ENCODE assay signal across 7 cellular contexts in the genomic region with DNA sequence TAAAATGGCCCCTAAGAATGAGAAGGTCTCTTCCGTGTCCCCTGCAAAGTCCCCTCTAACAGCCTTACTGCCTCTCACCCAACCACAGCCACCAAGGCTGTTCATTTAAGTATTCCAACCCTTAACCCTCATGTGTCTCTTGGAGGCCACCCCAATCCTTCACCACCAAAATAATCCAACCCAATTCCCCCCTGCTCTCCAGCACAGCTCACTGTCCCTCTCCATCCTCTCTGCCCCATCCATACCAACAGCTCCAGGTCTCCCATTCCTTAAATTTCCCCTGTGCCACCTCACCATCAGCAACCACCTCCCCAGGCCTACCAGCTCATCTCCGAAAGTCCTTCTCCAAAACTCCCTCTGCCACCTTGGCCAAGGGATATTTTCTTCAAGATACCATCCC. TPM values are rescaled to one million over a fixed set of nuclear protein-coding genes. Genes with fewer than 3 reads are reported as not detected.
DNase-seq lines count a peak whose midpoint lies in the region; ATAC-seq and TF ChIP-seq lines count a peak whose summit lies in the region.

No MANE protein-coding gene starts in this region.

- H3K36me3 Mint-ChIP-seq in effector memory CD8-positive, alpha-beta T cell (ENCODE audit: insufficient read depth), result peaks cover 16% of the 10 kb centered on the region

- peaks cover 46% of the 10 kb centered on the region for H3K4me1 ChIP-seq in OCI-LY7 (ENCODE audit: insufficient read depth, low read length, poor library complexity, severe bottlenecking)
- peaks cover 6% of the 10 kb centered on the region for H3K4me1 ChIP-seq in rectal smooth muscle tissue (ENCODE audit: control insufficient read depth, insufficient read depth, low read length)

- peaks cover 25 to 37% of the 10 kb centered on the region in 2 donors for H3K4me1 Mint-ChIP-seq in effector memory CD8-positive, alpha-beta T cell (ENCODE audit: low read depth in 2 of 2)

- H3K36me3 ChIP-seq in OCI-LY7 (ENCODE audit: insufficient read depth, low read length) (no peaks in the 10 kb centered on the region), rectal smooth muscle tissue (ENCODE audit: control insufficient read depth, insufficient read depth, low read length) (no peaks in the 10 kb centered on the region)

- no peaks in the 10 kb centered on the region for H3K9me3 ChIP-seq in OCI-LY7 (ENCODE audit: low read length)

- H3K9me2 ChIP-seq in OCI-LY7 (ENCODE audit: insufficient read depth, low read length), result no peaks in the 10 kb centered on the region

- DNase-seq in OCI-LY7 (ENCODE audit: low spot score) (no peak), RPMI8226 (no peak), COLO829 (ENCODE audit: low spot score) (no peak), T1000 (lab: John Stamatoyannopoulos, UW) (no peak)
- no peak for DNase-seq in effector memory CD8-positive, alpha-beta T cell

- H3K27ac Mint-ChIP-seq in effector memory CD8-positive, alpha-beta T cell, result peak overlapping the region; percentile 95 to 96

- no peaks in the 10 kb centered on the region for H3K27me3 Mint-ChIP-seq in effector memory CD8-positive, alpha-beta T cell

- CTCF ChIA-PET in OCI-LY7 (lab: Charles Lee; ENCODE audit: unreplicated experiment), result no interaction called here

- H3K9me3 Mint-ChIP-seq in effector memory CD8-positive, alpha-beta T cell, result no peaks in the 10 kb centered on the region

- H3K4me3 ChIP-seq in GM08714 (ENCODE audit: low read length) (peak overlapping the region; percentile 73), OCI-LY7 (ENCODE audit: low read depth, low read length, poor library complexity, severe bottlenecking) (peak overlapping the region; percentile 79), rectal smooth muscle tissue (ENCODE audit: low read length) (peak overlapping the region; percentile 82)

- no peaks in the 10 kb centered on the region; the same call in 1 of the 2 replicates for H4K20me1 ChIP-seq in OCI-LY7 (ENCODE audit: insufficient read depth, low read length)

- intact Hi-C loops in OCI-LY7 (cut with micrococcal nuclease; ENCODE audit: unreplicated experiment), result no loop called here

- H3K27ac ChIP-seq in OCI-LY7 (ENCODE audit: low read depth, low read length, poor library complexity, severe bottlenecking), result no peak overlapping the region
- no peak overlapping the region for H3K27ac ChIP-seq in rectal smooth muscle tissue (ENCODE audit: low read depth, low read length)

- ATAC-seq in effector memory CD8-positive, alpha-beta T cell (replicated peaks), result no peak

- no peaks in the 10 kb centered on the region for H3K27me3 ChIP-seq in rectal smooth muscle tissue (ENCODE audit: control insufficient read depth, insufficient read depth, low read length)

- TF ChIP-seq CTCF in OCI-LY7 (conservative IDR thresholded peaks at IDR 0.05; ENCODE audit: low read length), result no peak

- peak overlapping the region; percentile 86 for H3K4me2 ChIP-seq in OCI-LY7 (ENCODE audit: low read length)

- POLR2A ChIA-PET in OCI-LY7 (lab: Charles Lee), result interaction anchor here (0.5 to 1.9 kb wide), 2 partner anchors 118 to 999 kb away, joined by 4 to 7 read pairs; no protein-coding TSS in a partner anchor

- BruUV-seq in OCI-LY7 (replicated peaks; lab: Mats Ljungman, UMichigan), result no TSS peak

- H2AFZ ChIP-seq in OCI-LY7 (ENCODE audit: low read length), result no peak overlapping the region

- H3K4me3 Mint-ChIP-seq in effector memory CD8-positive, alpha-beta T cell, result peak overlapping the region; percentile 87 to 92

- no peak overlapping the region for H3K9ac ChIP-seq in rectal smooth muscle tissue (ENCODE audit: low read length)

- H3K79me2 ChIP-seq in OCI-LY7 (ENCODE audit: insufficient read depth, low read depth, low read length), result peaks cover 48% of the 10 kb centered on the region; the same call in 1 of the 2 replicates

RNA-seq across cellular contexts. Expression of a gene that starts 1.4 kb away (rescaled TPM):
- 6.4 and 10.1 TPM in 2 replicates for total RNA-seq in OCI-LY7 (2014; rRNA removed; shearing (Covaris generic))
- 23.7 and 23.9 TPM in 2 replicates for total RNA-seq in OCI-LY7 (2022)

RNA-seq across cellular contexts. Expression of a gene that starts 49.8 kb away (rescaled TPM):
- total RNA-seq in OCI-LY7 (2014; rRNA removed; shearing (Covaris generic)), result 2.3 and 5.4 TPM in 2 replicates
- 9.2 and 11.8 TPM in 2 replicates for total RNA-seq in OCI-LY7 (2022)
